Comparison of ENCODE assay signal across 17 cellular contexts in the genomic region with DNA sequence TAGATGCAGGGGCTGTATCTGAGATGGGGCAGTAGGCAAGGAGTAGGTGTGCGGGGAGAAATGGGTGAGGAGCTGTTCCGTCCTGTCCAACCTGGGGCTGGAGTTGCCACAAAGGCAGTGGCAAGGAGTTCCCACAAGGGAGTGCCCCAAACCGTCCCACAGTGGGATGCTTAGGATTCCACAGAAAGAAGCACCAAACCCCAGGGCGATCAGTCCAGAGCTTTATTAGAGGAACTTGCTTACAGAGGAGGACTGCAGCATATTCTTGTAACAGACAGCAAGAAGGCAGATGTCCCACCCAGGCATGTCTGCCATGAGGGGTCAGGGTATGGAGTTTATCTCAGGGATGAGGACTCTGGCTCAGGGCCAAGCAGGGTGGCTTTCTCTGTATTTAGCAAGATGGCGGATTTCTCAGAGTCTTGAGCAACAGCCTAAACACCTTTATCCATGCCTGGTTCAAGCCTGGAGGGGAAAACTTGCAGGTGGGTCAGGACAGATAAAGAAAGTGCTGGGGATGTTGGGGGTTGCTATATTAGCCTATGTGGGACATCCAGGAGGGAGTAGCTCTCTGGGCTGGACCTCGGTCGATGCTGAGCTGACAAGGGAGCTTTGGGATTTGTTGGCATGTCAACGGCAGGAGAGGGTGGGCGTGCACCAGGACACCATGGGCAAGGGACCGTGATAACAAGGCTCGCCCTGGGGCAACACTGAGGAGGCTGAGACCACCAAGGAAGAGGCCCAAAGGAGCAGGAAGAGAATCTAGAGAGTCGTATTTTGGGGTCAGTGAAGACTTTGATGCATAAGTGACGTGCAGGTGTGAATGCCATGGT. TPM values are rescaled to one million over a fixed set of nuclear protein-coding genes. Genes with fewer than 3 reads are reported as not detected.
DNase-seq lines count a peak whose midpoint lies in the region; TF ChIP-seq lines count a peak whose summit lies in the region.
"Had no signal": no experiment of that assay in that cellular context is flagged by ENCODE, and none has a peak within 500 bp of the region (broad histone marks: within the 10 kb centered on the region; RNA-seq: fewer than 3 reads in every experiment).

No MANE protein-coding gene starts in this region.

- no peaks in the 10 kb centered on the region for H3K4me1 Mint-ChIP-seq in endodermal cell
- no peaks in the 10 kb centered on the region for H3K4me1 Mint-ChIP-seq in type B pancreatic cell (ENCODE audit: unreplicated experiment)

- no peaks in the 10 kb centered on the region for H3K27me3 ChIP-seq in SJCRH30
- no peaks in the 10 kb centered on the region for H3K27me3 ChIP-seq in endodermal cell (ENCODE audit: control insufficient read depth, insufficient read depth, low read length, poor library complexity, severe bottlenecking)
- H3K27me3 ChIP-seq in neuronal stem cell (ENCODE audit: control insufficient read depth in 3 of 3, insufficient read depth in 3 of 3, low read depth in 1 of 3, low read length in 3 of 3), result no peaks in the 10 kb centered on the region
- H3K27me3 ChIP-seq: BE2C had no signal

- no peak overlapping the region for H3K18ac ChIP-seq in neuronal stem cell (ENCODE audit: low read length)

- H3K27ac ChIP-seq in SJCRH30, result peak overlapping the region; percentile 43
- no peak overlapping the region for H3K27ac ChIP-seq in endodermal cell (ENCODE audit: low read depth, low read length)
- no peak overlapping the region for H3K27ac ChIP-seq in neuronal stem cell (replicated peaks; ENCODE audit: low read length)

- H2BK120ac ChIP-seq in neuronal stem cell (ENCODE audit: low read depth, low read length), result no peak overlapping the region

- H2AK5ac ChIP-seq in neuronal stem cell (ENCODE audit: low read depth, low read length), result no peak overlapping the region

- H3K36me3 Mint-ChIP-seq in endodermal cell (ENCODE audit: low read depth) (peaks cover 92% of the 10 kb centered on the region), type B pancreatic cell (peaks cover 78% of the 10 kb centered on the region)

- H3K4ac ChIP-seq in neuronal stem cell (ENCODE audit: low read length), result no peak overlapping the region

- H3K23ac ChIP-seq in neuronal stem cell (ENCODE audit: low read depth, low read length, poor library complexity), result no peak overlapping the region

- H3K14ac ChIP-seq in neuronal stem cell (ENCODE audit: low read length), result peak overlapping the region; percentile 14

- no peak overlapping the region for H4K91ac ChIP-seq in neuronal stem cell (ENCODE audit: low read depth, low read length, poor library complexity)

- peaks cover 7% of the 10 kb centered on the region for H3K79me1 ChIP-seq in neuronal stem cell (ENCODE audit: low read depth, low read length)

- no peak overlapping the region for H2AFZ ChIP-seq in neuronal stem cell (ENCODE audit: low read length)

- H3K9me3 ChIP-seq in SJCRH30 (replicated peaks), result peaks cover 13% of the 10 kb centered on the region
- peaks cover 90% of the 10 kb centered on the region for H3K9me3 ChIP-seq in endodermal cell (ENCODE audit: control insufficient read depth, low read length)
- peaks cover 43 to 45% of the 10 kb centered on the region in 2 donors for H3K9me3 ChIP-seq in neuronal stem cell (replicated peaks in 1 of 2; ENCODE audit: control insufficient read depth in 2 of 2, insufficient read depth in 1 of 2, low read depth in 1 of 2, low read length in 2 of 2)
- H3K9me3 ChIP-seq: BE2C had no signal

- WGBS in endodermal cell (ENCODE audit: insufficient coverage in 1 of 2, insufficient read length in 1 of 2), 2 experiments, result 87 to 89% methylated on average over 13 of the region's 13 CpGs
- no CpG with 5 or more reads among the region's 13 CpGs for WGBS in neuronal stem cell (ENCODE audit: extremely low coverage in 2 of 2, insufficient read length in 2 of 2, insufficient replicate concordance in 1 of 2), 2 donors

- H3K27me3 Mint-ChIP-seq in endodermal cell (ENCODE audit: insufficient read depth) (no peaks in the 10 kb centered on the region), type B pancreatic cell (no peaks in the 10 kb centered on the region)
- H3K27me3 Mint-ChIP-seq: CD4-positive, CD25-positive, alpha-beta regulatory T cell; CD8-positive, alpha-beta memory T cell had no signal

- no peak overlapping the region for H4K8ac ChIP-seq in neuronal stem cell (ENCODE audit: low read depth, low read length)

- H3K27ac Mint-ChIP-seq in endodermal cell (no peak overlapping the region), type B pancreatic cell (no peak overlapping the region)
- H3K27ac Mint-ChIP-seq: CD4-positive, CD25-positive, alpha-beta regulatory T cell; H9 had no signal

- H3K36me3 ChIP-seq in SJCRH30 (no peaks in the 10 kb centered on the region), endodermal cell (ENCODE audit: control insufficient read depth, insufficient read depth, low read length) (peaks cover 79% of the 10 kb centered on the region), neuronal stem cell (replicated peaks in 1 of 2; ENCODE audit: control insufficient read depth in 2 of 2, insufficient read depth in 2 of 2, low read length in 2 of 2) (peaks cover 9 to 44% of the 10 kb centered on the region in 2 donors)
- H3K36me3 ChIP-seq: BE2C had no signal

- TF ChIP-seq CTCF in endodermal cell (conservative IDR thresholded peaks at IDR 0.05), result no peak
- TF ChIP-seq CTCF in type B pancreatic cell (conservative IDR thresholded peaks at IDR 0.05), result no peak

- H3K4me1 ChIP-seq in SJCRH30 (peaks cover 13% of the 10 kb centered on the region), endodermal cell (ENCODE audit: control insufficient read depth, insufficient read depth, low read length) (no peaks in the 10 kb centered on the region), neuronal stem cell (ENCODE audit: control insufficient read depth in 2 of 2, insufficient read depth in 1 of 2, low read depth in 1 of 2, low read length in 2 of 2) (no peaks in the 10 kb centered on the region)
- H3K4me1 ChIP-seq: BE2C had no signal

- no peak overlapping the region for H3K4me3 Mint-ChIP-seq in endodermal cell
- H3K4me3 Mint-ChIP-seq in type B pancreatic cell, result no peak overlapping the region
- H3K4me3 Mint-ChIP-seq: CD4-positive, CD25-positive, alpha-beta regulatory T cell had no signal

- DNase-seq in SJCRH30 (peak; percentile 50 to 61), endodermal cell (peak; percentile 10), neuronal stem cell (ENCODE audit: low spot score) (no peak), type B pancreatic cell (ENCODE audit: extremely low spot score, unreplicated experiment) (peak; percentile 63), NCI-H1436 (lab: John Stamatoyannopoulos, UW) (no peak), DMS 273 (lab: John Stamatoyannopoulos, UW; ENCODE audit: unreplicated experiment) (no peak), NCI-H524 treated with DMSO at 0.1 percent for 48 hours (lab: John Stamatoyannopoulos, UW) (no peak)
- DNase-seq: ACHN; BE2C; C1 segment of cervical spinal cord; CD4-positive, CD25-positive, alpha-beta regulatory T cell; CD8-positive, alpha-beta memory T cell; COR-L47; DMS153; DMS79; GDM1; H9 had no signal

- no peak overlapping the region for H2BK12ac ChIP-seq in neuronal stem cell (ENCODE audit: low read length)

- no peak overlapping the region for H2BK5ac ChIP-seq in neuronal stem cell (ENCODE audit: low read length)

- H2BK15ac ChIP-seq in neuronal stem cell (ENCODE audit: low read length), result no peak overlapping the region

- no peak overlapping the region for H3K4me2 ChIP-seq in neuronal stem cell (ENCODE audit: insufficient read depth, low read length, poor library complexity, severe bottlenecking)

- H3K9ac ChIP-seq in endodermal cell (ENCODE audit: extremely low read depth, low read length, poor library complexity, severe bottlenecking) (no peak overlapping the region), neuronal stem cell (ENCODE audit: low read depth, low read length, poor library complexity) (no peak overlapping the region)

- H3K9me3 Mint-ChIP-seq in endodermal cell (peaks cover 71% of the 10 kb centered on the region), type B pancreatic cell (peaks cover 39% of the 10 kb centered on the region)

- H3K4me3 ChIP-seq in SJCRH30 (no peak overlapping the region), endodermal cell (ENCODE audit: low read length) (no peak overlapping the region), neuronal stem cell (ENCODE audit: low read length in 2 of 2) (no peak overlapping the region)

RNA-seq across cellular contexts. Expression of gene OBSCN, which starts 32.8 kb away (rescaled TPM):
- total RNA-seq in SJCRH30 (2014; rRNA removed; shearing (Covaris generic)), result 7.3 and 8.3 TPM in 2 replicates
- total RNA-seq in endodermal cell, result 10 to 100 TPM; 53.7 to 68.9 TPM
- 17.7 TPM for polyA plus RNA-seq in endodermal cell (2013, experiment 1 of 2)
- 15.0 TPM for polyA plus RNA-seq in endodermal cell (2013, experiment 2 of 2)
- polyA plus RNA-seq in neuronal stem cell (2013, experiment 1 of 2), result 7.3 TPM
- 7.9 TPM for polyA plus RNA-seq in neuronal stem cell (2013, experiment 2 of 2)
- 17.2 and 48.9 TPM in 2 replicates for total RNA-seq in type B pancreatic cell (ENCODE audit: low replicate concordance)

Comparison
In these comparisons a context has a peak if more than half of its experiments do, and no peak if none do; other contexts are left out.
1. DNase-seq: peak in SJCRH30 (2 of 2), endodermal cell (single experiment) and type B pancreatic cell (single experiment); none in neuronal stem cell (single experiment), NCI-H1436 (single experiment), DMS 273 (single experiment) and NCI-H524 treated with DMSO at 0.1 percent for 48 hours (single experiment).